Comparison of ENCODE assay signal across 8 cellular contexts in genomic region chr1:206714331-206715058, GRCh38. TPM values are rescaled to one million over a fixed set of nuclear protein-coding genes. Genes with fewer than 3 reads are reported as not detected.
DNase-seq lines count a peak whose midpoint lies in the region; ATAC-seq lines count a peak whose summit lies in the region.

No MANE protein-coding gene starts in this region.

- H3K27ac Mint-ChIP-seq in activated CD8-positive, alpha-beta T cell treated with anti-CD3 and anti-CD28 coated beads, Interleukin-2, amount 10 ng/mL, durations not matched to agents 7 days and 5 days = peak overlapping the region; percentile 60

- peaks cover 2% of the 10 kb centered on the region for H3K36me3 Mint-ChIP-seq in activated CD8-positive, alpha-beta T cell treated with anti-CD3 and anti-CD28 coated beads, Interleukin-2, amount 10 ng/mL, durations not matched to agents 7 days and 5 days (ENCODE audit: low read depth)

- H3K4me3 ChIP-seq in right cardiac atrium (ENCODE audit: low read length) (no peak overlapping the region), thymus (ENCODE audit: low read length) (no peak overlapping the region)

- DNase-seq in NK-92 treated with Interleukin-12 subunit alpha and Interleukin-12 subunit beta, amount 100 ng/mL, for 24 hours (lab: John Stamatoyannopoulos, UW) = peak; percentile 35
- DNase-seq in NK-92 (lab: John Stamatoyannopoulos, UW; ENCODE audit: unreplicated experiment) (no peak), right cardiac atrium (no peak), DMS 273 (lab: John Stamatoyannopoulos, UW; ENCODE audit: unreplicated experiment) (no peak), NCI-H1694 (lab: John Stamatoyannopoulos, UW) (no peak), NCI-H1436 treated with DMSO at 0.1 percent for 48 hours (lab: John Stamatoyannopoulos, UW) (no peak)
- DNase-seq in activated CD8-positive, alpha-beta T cell treated with anti-CD3 and anti-CD28 coated beads, Interleukin-2, amount 10 ng/mL, durations not matched to agents 7 days and 5 days = no peak

- intact Hi-C loops in right cardiac atrium (cut with DNase I) = no loop called here

- ATAC-seq in activated CD8-positive, alpha-beta T cell treated with anti-CD3 and anti-CD28 coated beads, Interleukin-2, amount 10 ng/mL, durations not matched to agents 7 days and 5 days = no peak
- ATAC-seq in right cardiac atrium = peak; percentile 20 to 41

- CTCF ChIA-PET in activated CD8-positive, alpha-beta T cell treated with anti-CD3 and anti-CD28 coated beads, Interleukin-2, amount 10 ng/mL, durations not matched to agents 7 days and 5 days (lab: Charles Lee) = interaction anchor here (0.6 to 5.3 kb wide), 18 partner anchors 10 to 268 kb away, joined by 3 to 60 read pairs (median 6); no protein-coding TSS in a partner anchor

- POLR2A ChIA-PET in activated CD8-positive, alpha-beta T cell treated with anti-CD3 and anti-CD28 coated beads, Interleukin-2, amount 10 ng/mL, durations not matched to agents 7 days and 5 days (lab: Charles Lee) = interaction anchor here (0.7 to 1.1 kb wide), 3 partner anchors 10 to 199 kb away, joined by 4 to 8 read pairs (median 4); no protein-coding TSS in a partner anchor

- H3K4me1 ChIP-seq in right cardiac atrium (ENCODE audit: control insufficient read depth, insufficient read depth, low read length) (peaks cover 26% of the 10 kb centered on the region), thymus (ENCODE audit: control insufficient read depth, insufficient read depth, low read length) (peaks cover 29% of the 10 kb centered on the region)

- peak overlapping the region; percentile 17 for H3K27ac ChIP-seq in right cardiac atrium (ENCODE audit: low read length)
- peak overlapping the region; percentile 68 for H3K27ac ChIP-seq in thymus (ENCODE audit: low read depth)

- H3K9me3 ChIP-seq in right cardiac atrium (ENCODE audit: control insufficient read depth, low read length) = no peaks in the 10 kb centered on the region
- H3K9me3 ChIP-seq in thymus (ENCODE audit: control insufficient read depth) = no peaks in the 10 kb centered on the region

- H3K27me3 Mint-ChIP-seq in activated CD8-positive, alpha-beta T cell treated with anti-CD3 and anti-CD28 coated beads, Interleukin-2, amount 10 ng/mL, durations not matched to agents 7 days and 5 days (ENCODE audit: low read depth) = no peaks in the 10 kb centered on the region

- peaks cover 78% of the 10 kb centered on the region for H3K4me1 Mint-ChIP-seq in activated CD8-positive, alpha-beta T cell treated with anti-CD3 and anti-CD28 coated beads, Interleukin-2, amount 10 ng/mL, durations not matched to agents 7 days and 5 days (ENCODE audit: low read depth)

- 57% methylated on average over 9 of the region's 9 CpGs for WGBS in right cardiac atrium
- WGBS in thymus = 90% methylated on average over 9 of the region's 9 CpGs

- no peak overlapping the region for H3K4me3 Mint-ChIP-seq in activated CD8-positive, alpha-beta T cell treated with anti-CD3 and anti-CD28 coated beads, Interleukin-2, amount 10 ng/mL, durations not matched to agents 7 days and 5 days

- H3K36me3 ChIP-seq in thymus (ENCODE audit: control insufficient read depth, insufficient read depth) = no peaks in the 10 kb centered on the region

- no peaks in the 10 kb centered on the region for H3K9me3 Mint-ChIP-seq in activated CD8-positive, alpha-beta T cell treated with anti-CD3 and anti-CD28 coated beads, Interleukin-2, amount 10 ng/mL, durations not matched to agents 7 days and 5 days (ENCODE audit: insufficient read depth)

- H3K27me3 ChIP-seq in right cardiac atrium (ENCODE audit: control insufficient read depth, insufficient read depth) (no peaks in the 10 kb centered on the region), thymus (ENCODE audit: control insufficient read depth, insufficient read depth) (no peaks in the 10 kb centered on the region)

RNA-seq across cellular contexts. Expression of gene MAPKAPK2, which starts 29.8 kb away (rescaled TPM):
- 10 to 100 TPM; 59.0 to 61.3 TPM for total RNA-seq in activated CD8-positive, alpha-beta T cell treated with anti-CD3 and anti-CD28 coated beads, Interleukin-2, amount 10 ng/mL, durations not matched to agents 7 days and 5 days
- 100 to 1,000 TPM; 192 to 221 (median 216) TPM for total RNA-seq in right cardiac atrium
- polyA plus RNA-seq in right cardiac atrium (129 TPM), thymus (72.3 TPM)

RNA-seq across cellular contexts. Expression of gene IL19, which starts 56.1 kb away (rescaled TPM):
- total RNA-seq in activated CD8-positive, alpha-beta T cell treated with anti-CD3 and anti-CD28 coated beads, Interleukin-2, amount 10 ng/mL, durations not matched to agents 7 days and 5 days = not detected
- total RNA-seq in right cardiac atrium = not detected
- polyA plus RNA-seq in right cardiac atrium = not detected
- 1.0 TPM for polyA plus RNA-seq in thymus

RNA-seq across cellular contexts. Expression of gene IL10, which starts 57.8 kb away (rescaled TPM):
- under 1 TPM in 1 of 2 experiments, not detected in 1; 0.32 TPM for total RNA-seq in activated CD8-positive, alpha-beta T cell treated with anti-CD3 and anti-CD28 coated beads, Interleukin-2, amount 10 ng/mL, durations not matched to agents 7 days and 5 days
- 1 to 10 TPM in 3 of 4 donors, under 1 TPM in 1; 0.59 to 5.9 (median 1.3) TPM for total RNA-seq in right cardiac atrium
- polyA plus RNA-seq in right cardiac atrium (0.75 TPM), thymus (19.1 TPM)
